2 cellular contexts compared by ENCODE assay signal in genomic region chr15:60912984-60913697, GRCh38.
TF ChIP-seq lines count a peak whose summit lies in the region.

No MANE protein-coding gene starts in this region.

TF ChIP-seq in liver, 16 proteins besides CTCF, POLR2A, EP300 and RAD21 (continued from another document):
- TF ChIP-seq ZBTB33 (IDR thresholded peaks at IDR 0.05) (no peak), SP1 (IDR thresholded peaks at IDR 0.05) (no peak), EGR1 (IDR thresholded peaks at IDR 0.05; ENCODE audit: low read depth in 2 of 2) (no peak), JUND (IDR thresholded peaks at IDR 0.05) (peak in 1 of 2 donors; percentile 36), NR2F2 (IDR thresholded peaks at IDR 0.05) (no peak), MAX (IDR thresholded peaks at IDR 0.05) (no peak), ATF3 (IDR thresholded peaks at IDR 0.05) (no peak), HNF4A (conservative IDR thresholded peaks at IDR 0.05) (peak in 1 of 2 donors; percentile 43), FOXA2 (IDR thresholded peaks at IDR 0.05) (no peak), HNF4G (IDR thresholded peaks at IDR 0.05) (no peak)

TF ChIP-seq in HepG2, 621 proteins besides CTCF, POLR2A, EP300 and RAD21 (continued from another document):
- no peak for TF ChIP-seq DZIP1 (CRISPR knock-in tag; IDR thresholded peaks at IDR 0.05)
